In genomic region chr22:39510529-39511149, GRCh38 we compare ENCODE assay signal across 1 cellular context.
TF ChIP-seq lines count a peak whose summit lies in the region.

No MANE protein-coding gene starts in this region.

TF ChIP-seq in H1, 55 proteins besides CTCF, POLR2A, EP300 and RAD21:
- no peak for TF ChIP-seq PHF8 (conservative IDR thresholded peaks at IDR 0.05; ENCODE audit: low read depth, low read length)
- no peak for TF ChIP-seq CBX5 (IDR thresholded peaks at IDR 0.05; ENCODE audit: low read depth, low read length)
- TF ChIP-seq KDM1A (IDR thresholded peaks at IDR 0.05; ENCODE audit: borderline replicate concordance, low read length): peak; percentile 71; the same call in 1 of the 2 replicates
- peak; percentile 89 for TF ChIP-seq SP1 (IDR thresholded peaks at IDR 0.05; ENCODE audit: low read depth, low read length)
- TF ChIP-seq BRCA1 (IDR thresholded peaks at IDR 0.05; ENCODE audit: low read depth, low read length): no peak
- TF ChIP-seq JUN (IDR thresholded peaks at IDR 0.05; ENCODE audit: low read depth, low read length): peak; percentile 83
- no peak for TF ChIP-seq ASH2L (IDR thresholded peaks at IDR 0.05; ENCODE audit: low read length)
- no peak for TF ChIP-seq SUZ12 (IDR thresholded peaks at IDR 0.05; ENCODE audit: low read length)
- no peak for TF ChIP-seq NRF1 (IDR thresholded peaks at IDR 0.05; ENCODE audit: low read depth, low read length)
- TF ChIP-seq TBP (IDR thresholded peaks at IDR 0.05; ENCODE audit: low read depth, low read length): no peak
- peak; percentile 100 for TF ChIP-seq HDAC6 (IDR thresholded peaks at IDR 0.05; ENCODE audit: low read depth, low read length)
- no peak for TF ChIP-seq USF2 (IDR thresholded peaks at IDR 0.05; ENCODE audit: low read length)
- TF ChIP-seq RFX5 (IDR thresholded peaks at IDR 0.05; ENCODE audit: borderline replicate concordance, low read depth, low read length): no peak
- TF ChIP-seq ATF3 (IDR thresholded peaks at IDR 0.05; ENCODE audit: insufficient read depth, low read depth, low read length): no peak
- no peak for TF ChIP-seq SRF (IDR thresholded peaks at IDR 0.05; ENCODE audit: low read depth, low read length)
- TF ChIP-seq TCF12 (IDR thresholded peaks at IDR 0.05; ENCODE audit: low read depth, low read length): peak; percentile 98
- TF ChIP-seq MAX (IDR thresholded peaks at IDR 0.05): no peak; the same call in 1 of the 2 replicates
- TF ChIP-seq HDAC2 (IDR thresholded peaks at IDR 0.05; ENCODE audit: borderline replicate concordance in 1 of 2, low read depth in 2 of 2, low read length in 2 of 2): peak; percentile 81 to 97; a peak in 2 of 4 replicates
- TF ChIP-seq YY1 (IDR thresholded peaks at IDR 0.05; ENCODE audit: low read depth, low read length): no peak
- no peak for TF ChIP-seq GABPA (IDR thresholded peaks at IDR 0.05; ENCODE audit: borderline replicate concordance, insufficient read depth, low read length)
- TF ChIP-seq CEBPB (IDR thresholded peaks at IDR 0.05; ENCODE audit: low read depth, low read length): no peak
- no peak for TF ChIP-seq BACH1 (IDR thresholded peaks at IDR 0.05; ENCODE audit: low read length)
- peak; percentile 98 for TF ChIP-seq POLR2AphosphoS5 (IDR thresholded peaks at IDR 0.05; ENCODE audit: low read depth, low read length)
- no peak for TF ChIP-seq CHD1 (IDR thresholded peaks at IDR 0.05; ENCODE audit: low read depth, low read length)
- TF ChIP-seq E2F6 (IDR thresholded peaks at IDR 0.05): no peak
- TF ChIP-seq CREB1 (IDR thresholded peaks at IDR 0.05): no peak
- no peak for TF ChIP-seq SAP30 (IDR thresholded peaks at IDR 0.05; ENCODE audit: insufficient read depth, insufficient replicate concordance, low read length)
- TF ChIP-seq TAF1 (IDR thresholded peaks at IDR 0.05; ENCODE audit: low read depth, low read length): no peak
- TF ChIP-seq, protein P1, sequence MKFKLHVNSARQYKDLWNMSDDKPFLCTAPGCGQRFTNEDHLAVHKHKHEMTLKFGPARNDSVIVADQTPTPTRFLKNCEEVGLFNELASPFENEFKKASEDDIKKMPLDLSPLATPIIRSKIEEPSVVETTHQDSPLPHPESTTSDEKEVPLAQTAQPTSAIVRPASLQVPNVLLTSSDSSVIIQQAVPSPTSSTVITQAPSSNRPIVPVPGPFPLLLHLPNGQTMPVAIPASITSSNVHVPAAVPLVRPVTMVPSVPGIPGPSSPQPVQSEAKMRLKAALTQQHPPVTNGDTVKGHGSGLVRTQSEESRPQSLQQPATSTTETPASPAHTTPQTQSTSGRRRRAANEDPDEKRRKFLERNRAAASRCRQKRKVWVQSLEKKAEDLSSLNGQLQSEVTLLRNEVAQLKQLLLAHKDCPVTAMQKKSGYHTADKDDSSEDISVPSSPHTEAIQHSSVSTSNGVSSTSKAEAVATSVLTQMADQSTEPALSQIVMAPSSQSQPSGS (IDR thresholded peaks at IDR 0.05; ENCODE audit: low read length): peak; percentile 94
- no peak for TF ChIP-seq NANOG (IDR thresholded peaks at IDR 0.05; ENCODE audit: insufficient read depth, low read depth, low read length, poor library complexity, severe bottlenecking)
- TF ChIP-seq TAF7 (optimal IDR thresholded peaks at IDR 0.05; ENCODE audit: borderline replicate concordance, low read depth, low read length): no peak
- TF ChIP-seq KDM4A (IDR thresholded peaks at IDR 0.05; ENCODE audit: low read depth, low read length, severe bottlenecking): no peak
- no peak for TF ChIP-seq SIRT6 (IDR thresholded peaks at IDR 0.05; ENCODE audit: low read length)
- TF ChIP-seq EGR1 (IDR thresholded peaks at IDR 0.05; ENCODE audit: borderline replicate concordance, low read depth, low read length): peak; percentile 94
- TF ChIP-seq SP4 (IDR thresholded peaks at IDR 0.05; ENCODE audit: low read length): no peak
- TF ChIP-seq BCL11A (IDR thresholded peaks at IDR 0.05; ENCODE audit: low read depth in 2 of 2, low read length in 2 of 2): peak in 1 of 2 experiments; percentile 39
- no peak for TF ChIP-seq GTF2F1 (IDR thresholded peaks at IDR 0.05; ENCODE audit: borderline replicate concordance, low read depth, low read length)
- TF ChIP-seq MAFK (IDR thresholded peaks at IDR 0.05; ENCODE audit: low read depth, low read length): no peak
- TF ChIP-seq SP2 (IDR thresholded peaks at IDR 0.05; ENCODE audit: low read length): no peak
- no peak for TF ChIP-seq CBX8 (IDR thresholded peaks at IDR 0.05; ENCODE audit: borderline replicate concordance, low read depth, low read length)
- no peak for TF ChIP-seq RNF2 (IDR thresholded peaks at IDR 0.05; ENCODE audit: borderline replicate concordance, low read depth, low read length, missing control alignments, poor library complexity, severe bottlenecking)
- no peak for TF ChIP-seq RBBP5 (IDR thresholded peaks at IDR 0.05; ENCODE audit: borderline replicate concordance, low read depth, low read length)
- peak; percentile 67 for TF ChIP-seq CHD7 (IDR thresholded peaks at IDR 0.05; ENCODE audit: insufficient replicate concordance, low read length)
- no peak for TF ChIP-seq EZH2 (IDR thresholded peaks at IDR 0.05; ENCODE audit: low read depth, low read length, severe bottlenecking)
- TF ChIP-seq FOSL1 (IDR thresholded peaks at IDR 0.05; ENCODE audit: insufficient read depth, low read depth, low read length): no peak
- TF ChIP-seq CTBP2 (IDR thresholded peaks at IDR 0.05; ENCODE audit: borderline replicate concordance, insufficient read depth, insufficient read length, low read length): no peak
- no peak; the same call in 1 of the 2 replicates for TF ChIP-seq TEAD4 (IDR thresholded peaks at IDR 0.05; ENCODE audit: low read depth, low read length)
- 0 out of 4 replicates have a peak, but pooled peaks have one; percentile 24 to 74 for TF ChIP-seq SIN3A (conservative IDR thresholded peaks at IDR 0.05 in 1 of 2, IDR thresholded peaks at IDR 0.05 in 1 of 2; ENCODE audit: low read depth in 1 of 2, low read length in 2 of 2)
- TF ChIP-seq ZNF274 (IDR thresholded peaks at IDR 0.05; ENCODE audit: borderline replicate concordance, extremely low read depth, low read length): peak; percentile 78
- no peak for TF ChIP-seq SIX5 (IDR thresholded peaks at IDR 0.05; ENCODE audit: low read depth, low read length)
- TF ChIP-seq KDM5A (IDR thresholded peaks at IDR 0.05; ENCODE audit: low read length): no peak
- peak; percentile 55; the same call in 1 of the 2 replicates for TF ChIP-seq POU5F1 (IDR thresholded peaks at IDR 0.05; ENCODE audit: low read depth, low read length)
- no peak for TF ChIP-seq JUND (IDR thresholded peaks at IDR 0.05; ENCODE audit: low read length)
- TF ChIP-seq CHD2 (IDR thresholded peaks at IDR 0.05; ENCODE audit: low read length): no peak
- TF ChIP-seq RXRA (IDR thresholded peaks at IDR 0.05; ENCODE audit: insufficient read depth, low read depth, low read length): peak; percentile 96
